ENCODE assay signal across 10 cellular contexts in the genomic region with DNA sequence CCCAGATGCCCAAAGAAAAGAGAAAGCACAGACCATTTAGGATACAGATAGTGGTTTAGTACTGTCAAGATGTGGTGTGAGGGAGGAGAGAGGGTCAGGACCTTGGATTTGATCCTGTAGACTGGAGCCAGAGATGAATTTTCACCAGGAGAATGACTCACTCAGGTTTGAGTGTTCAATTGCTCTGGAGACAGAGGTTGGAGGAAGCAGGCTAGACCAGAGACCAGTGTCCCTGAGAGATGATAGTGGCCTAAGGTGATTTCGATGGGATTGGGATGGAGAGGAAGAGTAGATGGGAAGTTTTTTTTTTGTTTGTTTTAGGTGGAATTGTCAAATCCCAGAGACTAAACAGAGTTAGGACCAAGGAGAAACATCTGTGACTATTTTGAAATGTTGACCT. TPM values are rescaled to one million over a fixed set of nuclear protein-coding genes. Genes with fewer than 3 reads are reported as not detected.
A peak's percentile ranks its signal among the peaks of the same experiment; 100 is the strongest.
DNase-seq lines count a peak whose midpoint lies in the region; ATAC-seq, FAIRE-seq and TF ChIP-seq lines count a peak whose summit lies in the region.
"Had no signal": no experiment of that assay in that cellular context is flagged by ENCODE, and none has a peak within 500 bp of the region (broad histone marks: within the 10 kb centered on the region; RNA-seq: fewer than 3 reads in every experiment).

No MANE protein-coding gene starts in this region.

- no peaks in the 10 kb centered on the region for H3K27me3 ChIP-seq in right atrium auricular region
- peaks cover 0 to 3% of the 10 kb centered on the region in 2 experiments; a peak in 2 of 5 replicates for H3K27me3 ChIP-seq in HepG2 (ENCODE audit: control insufficient read depth in 1 of 2, insufficient read depth in 2 of 2, low read length in 2 of 2)

- no peak for TF ChIP-seq POLR2A in HepG2 (IDR thresholded peaks at IDR 0.05; ENCODE audit: insufficient read depth in 1 of 2, low read depth in 2 of 2, low read length in 2 of 2)

- no peak for TF ChIP-seq RAD21 in HepG2 (CRISPR knock-in tag; IDR thresholded peaks at IDR 0.05)

- 9% methylated on average over 1 of the region's 1 CpG for WGBS in HepG2 (ENCODE audit: low lambda C conversion rate)

- no peaks in the 10 kb centered on the region for H3K9me3 ChIP-seq in right atrium auricular region
- no peaks in the 10 kb centered on the region for H3K9me3 ChIP-seq in HepG2 (ENCODE audit: low read length)

- peaks cover 37% of the 10 kb centered on the region for H3K36me3 Mint-ChIP-seq in activated T-helper 2 cell treated with anti-CD3 and anti-CD28 coated beads, Interferon-gamma antibody, Interleukin-2, Interleukin-4, amounts not matched to agents 10 μg/mL and 5 μg/mL and 100 μg/mL, durations not matched to agents 14 hours and 24 hours and 36 hours (ENCODE audit: low read depth)

- H3K4me3 ChIP-seq in right atrium auricular region (no peak overlapping the region), HepG2 (replicated peaks in 1 of 3; ENCODE audit: insufficient read depth in 1 of 3, low read depth in 2 of 3, low read length in 3 of 3) (peak overlapping the region; percentile 58 to 90 (median 89))

- H3K4me1 ChIP-seq in right atrium auricular region (peaks cover 0 to 44% of the 10 kb centered on the region in 2 donors), HepG2 (ENCODE audit: insufficient read depth, low read length) (peaks cover 60% of the 10 kb centered on the region)

- peaks cover 46% of the 10 kb centered on the region for H4K20me1 ChIP-seq in HepG2 (ENCODE audit: insufficient read depth, low read length)

- H3K9me3 Mint-ChIP-seq in activated T-helper 2 cell treated with anti-CD3 and anti-CD28 coated beads, Interferon-gamma antibody, Interleukin-2, Interleukin-4, amounts not matched to agents 10 μg/mL and 5 μg/mL and 100 μg/mL, durations not matched to agents 14 hours and 24 hours and 36 hours = no peaks in the 10 kb centered on the region

- intact Hi-C loops in Right ventricle myocardium inferior (cut with DNase I) (loop anchor here (2.0 to 5.0 kb wide), 2 partner anchors 13 to 73 kb away; a partner anchor contains a TSS), HepG2 (cut with micrococcal nuclease; ENCODE audit: unreplicated experiment) (loop anchor here (2.0 kb wide), 1 partner anchor 73 kb away; a partner anchor contains a TSS)
- intact Hi-C loops in activated T-helper 2 cell treated with anti-CD3 and anti-CD28 coated beads, Interferon-gamma antibody, Interleukin-2, Interleukin-4, amounts not matched to agents 10 μg/mL and 5 μg/mL and 100 μg/mL, durations not matched to agents 14 hours and 24 hours and 36 hours (cut with micrococcal nuclease) = no loop called here

- no peak for ATAC-seq in Right ventricle myocardium inferior
- no peak for ATAC-seq in HepG2
- no peak for ATAC-seq in HG03442 (IDR thresholded peaks at IDR 0.05; ENCODE audit: unreplicated experiment)
- ATAC-seq in GM21576 (IDR thresholded peaks at IDR 0.05; ENCODE audit: unreplicated experiment) = no peak

- FAIRE-seq in HepG2 (lab: Jason Lieb, UNC) = no peak
- FAIRE-seq: G401.6 had no signal

- in situ Hi-C loops in HepG2 (cut with HindIII; ENCODE audit: extremely low pct_ligation_motif_present, low pct_unique_long_range_greater_than_20kb) = no loop called here

- no peak overlapping the region for H3K27ac Mint-ChIP-seq in activated T-helper 2 cell treated with anti-CD3 and anti-CD28 coated beads, Interferon-gamma antibody, Interleukin-2, Interleukin-4, amounts not matched to agents 10 μg/mL and 5 μg/mL and 100 μg/mL, durations not matched to agents 14 hours and 24 hours and 36 hours

- TF ChIP-seq CTCF in right atrium auricular region (IDR thresholded peaks at IDR 0.05) = no peak
- TF ChIP-seq CTCF in HepG2 (CRISPR knock-in tag; IDR thresholded peaks at IDR 0.05) = no peak

- peak overlapping the region; percentile 99; the same call in 1 of the 2 replicates for H3K9ac ChIP-seq in HepG2 (ENCODE audit: insufficient read depth, low read depth, low read length)

- peaks cover 13% of the 10 kb centered on the region for H3K36me3 ChIP-seq in right atrium auricular region
- H3K36me3 ChIP-seq in HepG2 (replicated peaks in 1 of 2; ENCODE audit: control insufficient read depth in 1 of 2, insufficient read depth in 2 of 2, low read length in 2 of 2) = peaks cover 0 to 22% of the 10 kb centered on the region in 2 experiments; a peak in 3 of 5 replicates

- H3K4me1 Mint-ChIP-seq in activated T-helper 2 cell treated with anti-CD3 and anti-CD28 coated beads, Interferon-gamma antibody, Interleukin-2, Interleukin-4, amounts not matched to agents 10 μg/mL and 5 μg/mL and 100 μg/mL, durations not matched to agents 14 hours and 24 hours and 36 hours (ENCODE audit: low read depth) = peaks cover 42% of the 10 kb centered on the region

- H3K27me3 Mint-ChIP-seq in activated T-helper 2 cell treated with anti-CD3 and anti-CD28 coated beads, Interferon-gamma antibody, Interleukin-2, Interleukin-4, amounts not matched to agents 10 μg/mL and 5 μg/mL and 100 μg/mL, durations not matched to agents 14 hours and 24 hours and 36 hours (ENCODE audit: low read depth) = no peaks in the 10 kb centered on the region

- no peak overlapping the region for H2AFZ ChIP-seq in HepG2 (ENCODE audit: low read length)

- CTCF ChIA-PET in HepG2 (lab: Yijun Ruan, JAX; ENCODE audit: low intra/inter-chr PET ratio, low total read pairs) = no interaction called here

- DNase-seq in right atrium auricular region (ENCODE audit: low spot score) (no peak), Right ventricle myocardium inferior (ENCODE audit: missing footprints) (no peak), HepG2 (ENCODE audit: low spot score) (peak; percentile 46), NCI-H1048 (lab: John Stamatoyannopoulos, UW) (no peak), SKM-1 (lab: John Stamatoyannopoulos, UW; ENCODE audit: unreplicated experiment) (no peak)
- DNase-seq in activated T-helper 2 cell treated with anti-CD3 and anti-CD28 coated beads, Interferon-gamma antibody, Interleukin-2, Interleukin-4, amounts not matched to agents 10 μg/mL and 5 μg/mL and 100 μg/mL, durations not matched to agents 14 hours and 24 hours and 36 hours (ENCODE audit: low spot score) = no peak
- DNase-seq: NCI-H1694 had no signal

- BruUV-seq in HepG2 (replicated peaks; lab: Mats Ljungman, UMichigan) = no TSS peak

- H3K4me2 ChIP-seq in HepG2 (ENCODE audit: low read depth, low read length) = peak overlapping the region; percentile 92

- POLR2A ChIA-PET in HepG2 (lab: Yijun Ruan, JAX) = interaction anchor here (0.8 to 4.5 kb wide), 9 partner anchors 13 to 127 kb away, joined by 3 to 50 read pairs (median 23); a partner anchor contains a TSS

- peaks cover 72% of the 10 kb centered on the region for H3K79me2 ChIP-seq in HepG2 (ENCODE audit: insufficient read depth, low read length)

- peak overlapping the region; percentile 97 for H3K4me3 Mint-ChIP-seq in activated T-helper 2 cell treated with anti-CD3 and anti-CD28 coated beads, Interferon-gamma antibody, Interleukin-2, Interleukin-4, amounts not matched to agents 10 μg/mL and 5 μg/mL and 100 μg/mL, durations not matched to agents 14 hours and 24 hours and 36 hours (ENCODE audit: low read depth)

- H3K27ac ChIP-seq in right atrium auricular region (peak overlapping the region; percentile 58 to 92), HepG2 (ENCODE audit: extremely low read length, insufficient read depth, low read length) (peak overlapping the region; percentile 96)

- no peak for TF ChIP-seq EP300 in HepG2 (IDR thresholded peaks at IDR 0.05; ENCODE audit: low read depth in 2 of 2, low read length in 2 of 2)
- no peak for TF ChIP-seq EP300 in HepG2 (CRISPR knock-in tag; IDR thresholded peaks at IDR 0.05; ENCODE audit: borderline replicate concordance)

TF ChIP-seq in HepG2, 621 proteins besides CTCF, POLR2A, EP300 and RAD21 (continues in another document):
- TF ChIP-seq RCOR2 (CRISPR knock-in tag; IDR thresholded peaks at IDR 0.05) (0 out of 2 replicates have a peak, but pooled peaks have one; percentile 15), FOSL2 (CRISPR knock-in tag; IDR thresholded peaks at IDR 0.05) (peak; percentile 83)
- TF ChIP-seq, protein P1, sequence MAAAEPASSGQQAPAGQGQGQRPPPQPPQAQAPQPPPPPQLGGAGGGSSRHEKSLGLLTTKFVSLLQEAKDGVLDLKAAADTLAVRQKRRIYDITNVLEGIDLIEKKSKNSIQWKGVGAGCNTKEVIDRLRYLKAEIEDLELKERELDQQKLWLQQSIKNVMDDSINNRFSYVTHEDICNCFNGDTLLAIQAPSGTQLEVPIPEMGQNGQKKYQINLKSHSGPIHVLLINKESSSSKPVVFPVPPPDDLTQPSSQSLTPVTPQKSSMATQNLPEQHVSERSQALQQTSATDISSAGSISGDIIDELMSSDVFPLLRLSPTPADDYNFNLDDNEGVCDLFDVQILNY (CRISPR knock-in tag; conservative IDR thresholded peaks at IDR 0.05) = no peak

RNA-seq across cellular contexts. Expression of a gene that starts 2.3 kb away (rescaled TPM):
- total RNA-seq in right atrium auricular region (10 to 100 TPM; 12.9 to 15.2 TPM), Right ventricle myocardium inferior (17.5 TPM), HepG2 (2016; rRNA removed; fragmentation: Illumina TruSeq; extraction: Trizol) (34.3 and 49.8 TPM in 2 replicates)
- total RNA-seq in activated T-helper 2 cell treated with anti-CD3 and anti-CD28 coated beads, Interferon-gamma antibody, Interleukin-2, Interleukin-4, amounts not matched to agents 10 μg/mL and 5 μg/mL and 100 μg/mL, durations not matched to agents 14 hours and 24 hours and 36 hours = 26.1 and 26.5 TPM in 2 replicates
- 13.2 and 14.7 TPM in 2 replicates for total RNA-seq in HepG2 (2016; cell fraction: cytosol; rRNA removed; fragmentation: Illumina TruSeq; extraction: Trizol; ENCODE audit: low read depth)
- total RNA-seq in HepG2 (2016; cell fraction: insoluble cytoplasmic fraction; rRNA removed; fragmentation: Illumina TruSeq; extraction: Trizol) = 35.7 and 49.1 TPM in 2 replicates
- total RNA-seq in HepG2 (2016; cell fraction: membrane; rRNA removed; fragmentation: Illumina TruSeq; extraction: Trizol) = 37.6 and 38.8 TPM in 2 replicates
- 24.5 and 24.7 TPM in 2 replicates for total RNA-seq in HepG2 (2016; cell fraction: nucleus; rRNA removed; fragmentation: Illumina TruSeq; extraction: Trizol)
- 25.7 and 26.6 TPM in 2 replicates for polyA plus RNA-seq in HepG2 (2011; rRNA removed)
- polyA plus RNA-seq in HepG2 (2011; cell fraction: cytosol; rRNA removed) = 16.9 and 25.6 TPM in 2 replicates
- polyA plus RNA-seq in HepG2 (2011; cell fraction: nucleus; rRNA removed) = 11.7 and 17.0 TPM in 2 replicates
- polyA plus RNA-seq in HepG2 (2012) = 34.2 and 46.3 TPM in 2 replicates
- 13.2 and 15.5 TPM in 2 replicates for polyA plus RNA-seq in HepG2 (2016; cell fraction: cytosol; fragmentation: Illumina TruSeq; extraction: Trizol; ENCODE audit: low read depth)
- 44.3 and 47.4 TPM in 2 replicates for polyA plus RNA-seq in HepG2 (2016; cell fraction: insoluble cytoplasmic fraction; fragmentation: Illumina TruSeq; extraction: Trizol; ENCODE audit: low read depth)
- polyA plus RNA-seq in HepG2 (2016; cell fraction: membrane; fragmentation: Illumina TruSeq; extraction: Trizol; ENCODE audit: low read depth) = 25.6 and 28.0 TPM in 2 replicates
- 30.5 and 35.3 TPM in 2 replicates for polyA plus RNA-seq in HepG2 (2016; cell fraction: nucleus; fragmentation: Illumina TruSeq; extraction: Trizol; ENCODE audit: insufficient read depth, low read depth)
- polyA minus RNA-seq in HepG2 (2011; rRNA and poly(A)+ RNA removed; ENCODE audit: low replicate concordance) = 14.6 and 15.2 TPM in 2 replicates
- 18.9 and 25.7 TPM in 2 replicates for polyA minus RNA-seq in HepG2 (2011; cell fraction: cytosol; rRNA and poly(A)+ RNA removed)
- 26.3 and 34.8 TPM in 2 replicates for polyA minus RNA-seq in HepG2 (2011; cell fraction: nucleus; rRNA and poly(A)+ RNA removed)

Comparison
In these comparisons a context has a peak if more than half of its experiments do, and no peak if none do; other contexts are left out.
1. H3K4me3 ChIP-seq: peak in HepG2 (3 of 3); none in right atrium auricular region (0 of 2).